Comparison of ENCODE assay signal across 8 cellular contexts in the genomic region with DNA sequence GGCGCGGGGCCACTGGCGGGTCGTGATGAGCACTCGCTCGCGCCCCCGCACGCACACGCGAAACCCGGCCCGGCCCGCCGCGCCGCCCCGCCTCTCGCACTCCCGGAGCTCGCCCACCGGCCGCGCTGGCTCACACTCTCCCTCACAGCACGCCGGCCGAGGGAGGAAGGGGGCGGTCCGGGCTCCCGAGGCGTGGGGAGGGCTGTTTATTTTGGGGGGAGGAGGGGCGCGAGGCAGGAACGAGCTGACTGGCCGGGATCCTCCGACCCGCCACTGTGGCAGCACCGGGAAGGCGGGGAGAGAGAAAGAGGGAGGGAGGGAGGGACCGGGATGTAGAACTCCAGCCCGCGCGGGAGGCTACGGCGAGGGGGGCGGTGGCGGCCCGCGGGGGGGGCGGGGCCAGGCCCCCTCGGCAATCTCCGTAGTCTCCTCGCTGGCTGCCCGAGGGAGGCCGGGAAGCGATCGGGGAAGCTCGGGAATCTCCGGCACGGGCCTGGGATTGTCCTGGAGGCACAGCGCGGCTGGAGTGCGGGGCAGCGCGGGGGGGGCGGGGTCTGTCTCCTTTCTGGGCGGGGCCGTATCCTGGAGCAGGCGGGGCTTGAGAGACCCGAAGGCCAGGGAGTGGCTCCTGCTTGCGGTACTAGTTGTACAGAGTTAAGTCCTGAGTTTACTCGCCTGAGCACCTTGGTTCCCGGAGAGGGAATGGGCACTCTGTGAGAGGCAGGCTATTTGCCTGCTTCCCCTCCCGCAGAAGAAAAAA. TPM values are rescaled to one million over a fixed set of nuclear protein-coding genes. Genes with fewer than 3 reads are reported as not detected.
DNase-seq lines count a peak whose midpoint lies in the region; ATAC-seq and TF ChIP-seq lines count a peak whose summit lies in the region.

A gene with protein sequence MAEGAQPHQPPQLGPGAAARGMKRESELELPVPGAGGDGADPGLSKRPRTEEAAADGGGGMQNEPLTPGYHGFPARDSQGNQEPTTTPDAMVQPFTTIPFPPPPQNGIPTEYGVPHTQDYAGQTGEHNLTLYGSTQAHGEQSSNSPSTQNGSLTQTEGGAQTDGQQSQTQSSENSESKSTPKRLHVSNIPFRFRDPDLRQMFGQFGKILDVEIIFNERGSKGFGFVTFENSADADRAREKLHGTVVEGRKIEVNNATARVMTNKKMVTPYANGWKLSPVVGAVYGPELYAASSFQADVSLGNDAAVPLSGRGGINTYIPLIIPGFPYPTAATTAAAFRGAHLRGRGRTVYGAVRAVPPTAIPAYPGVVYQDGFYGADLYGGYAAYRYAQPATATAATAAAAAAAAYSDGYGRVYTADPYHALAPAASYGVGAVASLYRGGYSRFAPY (minus strand): TSS at position 179 of the 760 bp plus-strand sequence. CDS start 399 bp downstream, outside the sequence.

- peaks cover 18% of the 10 kb centered on the region for H3K36me3 Mint-ChIP-seq in type B pancreatic cell

- H3K4me1 Mint-ChIP-seq in type B pancreatic cell (ENCODE audit: unreplicated experiment), result peaks cover 48% of the 10 kb centered on the region

- H3K4me1 ChIP-seq in right cardiac atrium (ENCODE audit: control insufficient read depth, insufficient read depth, low read length) (no peaks in the 10 kb centered on the region), prostate gland (replicated peaks) (no peaks in the 10 kb centered on the region)

- peak; percentile 55 for TF ChIP-seq POLR2A in prostate gland (IDR thresholded peaks at IDR 0.05)

- no peaks in the 10 kb centered on the region for H3K36me3 ChIP-seq in prostate gland

- H3K9me3 ChIP-seq in right cardiac atrium (ENCODE audit: control insufficient read depth, low read length) (no peaks in the 10 kb centered on the region), prostate gland (no peaks in the 10 kb centered on the region)

- no peaks in the 10 kb centered on the region for H3K9me3 Mint-ChIP-seq in type B pancreatic cell

- H3K4me3 Mint-ChIP-seq in type B pancreatic cell, result peak within 1 kb of the TSS; percentile 97

- 1% methylated on average over 73 of the region's 74 CpGs for WGBS in right cardiac atrium
- WGBS in prostate gland, result 2% methylated on average over 69 of the region's 74 CpGs

- H3K4me3 ChIP-seq in right cardiac atrium (ENCODE audit: low read length), result peak within 1 kb of the TSS; percentile 86
- peak within 1 kb of the TSS; percentile 83 to 90 for H3K4me3 ChIP-seq in prostate gland

- H3K27me3 Mint-ChIP-seq in type B pancreatic cell, result no peaks in the 10 kb centered on the region

- ATAC-seq in GM19351 (IDR thresholded peaks at IDR 0.05; ENCODE audit: unreplicated experiment) (peak; percentile 48), right cardiac atrium (peak; percentile 97)

- intact Hi-C loops in right cardiac atrium (cut with DNase I) (loop anchor here in 2 of 4 donors (10.0 kb wide), 2 partner anchors 64 to 94 kb away; no protein-coding TSS in a partner anchor), prostate gland (cut with DNase I) (loop anchor here (5.0 to 10.0 kb wide), 2 partner anchors 57 to 94 kb away; no protein-coding TSS in a partner anchor)

- H3K27ac ChIP-seq in 22Rv1, result peak within 1 kb of the TSS; percentile 89
- peak within 1 kb of the TSS; percentile 94 for H3K27ac ChIP-seq in right cardiac atrium (ENCODE audit: low read length)
- H3K27ac ChIP-seq in prostate gland, result peak within 1 kb of the TSS; percentile 89 to 92

- DNase-seq in NCI-H1930 (lab: John Stamatoyannopoulos, UW) (peak; percentile 92 to 94), T1000 (lab: John Stamatoyannopoulos, UW) (peak; percentile 96), astrocyte of the hippocampus (ENCODE audit: low read depth, low spot score) (peak; percentile 98), right cardiac atrium (peak; percentile 98 to 99 (median 99)), prostate gland (ENCODE audit: low spot score) (peak; percentile 97), type B pancreatic cell (ENCODE audit: extremely low spot score, unreplicated experiment) (peak; percentile 99)

- TF ChIP-seq CTCF in 22Rv1 (IDR thresholded peaks at IDR 0.05) (no peak), prostate gland (IDR thresholded peaks at IDR 0.05) (no peak), type B pancreatic cell (conservative IDR thresholded peaks at IDR 0.05) (no peak)

- H3K27me3 ChIP-seq in right cardiac atrium (ENCODE audit: control insufficient read depth, insufficient read depth), result no peaks in the 10 kb centered on the region
- H3K27me3 ChIP-seq in prostate gland (replicated peaks; ENCODE audit: insufficient read depth), result no peaks in the 10 kb centered on the region

- H3K27ac Mint-ChIP-seq in type B pancreatic cell, result peak within 1 kb of the TSS; percentile 89

RNA-seq across cellular contexts. Expression of the gene that starts here (rescaled TPM):
- total RNA-seq in right cardiac atrium (10 to 100 TPM; 67.4 to 89.8 (median 73.8) TPM), prostate gland (10 to 100 TPM; 59.8 to 79.4 TPM), type B pancreatic cell (ENCODE audit: low replicate concordance) (94.1 and 164 TPM in 2 replicates)
- 36.7 TPM for polyA plus RNA-seq in right cardiac atrium

Comparison
In these comparisons a context has a peak if more than half of its experiments do, and no peak if none do; other contexts are left out.
1. Peak in every context shown above with its lines: DNase-seq, ATAC-seq, H3K4me3 ChIP-seq and H3K27ac ChIP-seq.